Comparison of ENCODE assay signal across 8 cellular contexts in genomic region chr15:45022871-45023658, GRCh38. TPM values are rescaled to one million over a fixed set of nuclear protein-coding genes. Genes with fewer than 3 reads are reported as not detected.
DNase-seq lines count a peak whose midpoint lies in the region; ATAC-seq, FAIRE-seq and TF ChIP-seq lines count a peak whose summit lies in the region.

Gene SORD (plus strand): TSS chr15:45023195. CDS start chr15:45023284, 89 bp downstream.

- H3K4me3 ChIP-seq in pancreas (peak within 1 kb of the TSS; percentile 29 to 88 (median 50)), tibial artery (peak within 1 kb of the TSS; percentile 58 to 86)

- peaks cover 22% of the 10 kb centered on the region for H3K27me3 Mint-ChIP-seq in activated naive CD8-positive, alpha-beta T cell treated with anti-CD3 and anti-CD28 coated beads, Interleukin-2, amount 10 ng/mL, durations not matched to agents 7 days and 5 days

- no peaks in the 10 kb centered on the region for H3K9me3 Mint-ChIP-seq in activated naive CD8-positive, alpha-beta T cell treated with anti-CD3 and anti-CD28 coated beads, Interleukin-2, amount 10 ng/mL, durations not matched to agents 7 days and 5 days

- H3K4me1 ChIP-seq in pancreas (peaks cover 0 to 9% (median 0%) of the 10 kb centered on the region in 3 donors), tibial artery (peaks cover 0 to 18% (median 16%) of the 10 kb centered on the region in 4 donors)

- H3K4me3 Mint-ChIP-seq in activated naive CD8-positive, alpha-beta T cell treated with anti-CD3 and anti-CD28 coated beads, Interleukin-2, amount 10 ng/mL, durations not matched to agents 7 days and 5 days: peak within 1 kb of the TSS; percentile 84

- ATAC-seq in HG02610 (IDR thresholded peaks at IDR 0.05; ENCODE audit: unreplicated experiment): peak; percentile 99
- peak; percentile 97 for ATAC-seq in activated naive CD8-positive, alpha-beta T cell treated with anti-CD3 and anti-CD28 coated beads, Interleukin-2, amount 10 ng/mL, durations not matched to agents 7 days and 5 days (ENCODE audit: low read depth)
- ATAC-seq in Right ventricle myocardium superior (ENCODE audit: poor library complexity): peak; percentile 100
- peak; percentile 98 to 100 (median 99) for ATAC-seq in pancreas

- no peak for FAIRE-seq in pancreas (lab: Jason Lieb, UNC)

- DNase-seq in GM10266 (ENCODE audit: extremely low spot score) (peak; percentile 93), NCI-H1092 treated with DMSO at 0.1 percent for 48 hours (lab: John Stamatoyannopoulos, UW) (peak; percentile 82), SKM-1 treated with dmso at 0.1 percent for 144 hours (lab: John Stamatoyannopoulos, UW; ENCODE audit: unreplicated experiment) (peak; percentile 72), Right ventricle myocardium superior (peak; percentile 97), pancreas (peak; percentile 90 to 98 (median 95)), tibial artery (peak; percentile 90 to 93)
- DNase-seq in activated naive CD8-positive, alpha-beta T cell treated with anti-CD3 and anti-CD28 coated beads, Interleukin-2, amount 10 ng/mL, durations not matched to agents 7 days and 5 days: peak; percentile 97

- peaks cover 20% of the 10 kb centered on the region for H3K4me1 Mint-ChIP-seq in activated naive CD8-positive, alpha-beta T cell treated with anti-CD3 and anti-CD28 coated beads, Interleukin-2, amount 10 ng/mL, durations not matched to agents 7 days and 5 days

- H3K36me3 ChIP-seq in pancreas (no peaks in the 10 kb centered on the region), tibial artery (no peaks in the 10 kb centered on the region)

- WGBS in pancreas, 2 donors: 1 to 2% methylated on average over 42 to 48 of the region's 48 CpGs

- H3K27ac ChIP-seq in pancreas: peak within 1 kb of the TSS in 3 of 4 donors; percentile 23 to 68 (median 41)
- peak within 1 kb of the TSS; percentile 76 to 77 for H3K27ac ChIP-seq in tibial artery

- H3K9me3 ChIP-seq in pancreas (no peaks in the 10 kb centered on the region), tibial artery (no peaks in the 10 kb centered on the region)

- peaks cover 2% of the 10 kb centered on the region for H3K36me3 Mint-ChIP-seq in activated naive CD8-positive, alpha-beta T cell treated with anti-CD3 and anti-CD28 coated beads, Interleukin-2, amount 10 ng/mL, durations not matched to agents 7 days and 5 days

- intact Hi-C loops in Right ventricle myocardium superior (cut with DNase I): no loop called here
- intact Hi-C loops in pancreas (cut with DNase I): no loop called here
- intact Hi-C loops in tibial artery (cut with DNase I; ENCODE audit: low total_unique reads): no loop called here

- TF ChIP-seq CTCF in GM10266 (IDR thresholded peaks at IDR 0.05; ENCODE audit: control insufficient read depth, insufficient read depth, low read depth, missing control alignments): no peak
- no peak for TF ChIP-seq CTCF in pancreas (IDR thresholded peaks at IDR 0.05)
- no peak for TF ChIP-seq CTCF in tibial artery (IDR thresholded peaks at IDR 0.05)

- POLR2A ChIA-PET in activated naive CD8-positive, alpha-beta T cell treated with anti-CD3 and anti-CD28 coated beads, Interleukin-2, amount 10 ng/mL, durations not matched to agents 7 days and 5 days (lab: Charles Lee): interaction anchor here (0.6 kb wide), 1 partner anchor 291 kb away, joined by 3 read pairs; no protein-coding TSS in a partner anchor

- H3K27me3 ChIP-seq in pancreas (no peaks in the 10 kb centered on the region), tibial artery (peaks cover 0 to 10% of the 10 kb centered on the region in 2 donors)

- H3K27ac Mint-ChIP-seq in activated naive CD8-positive, alpha-beta T cell treated with anti-CD3 and anti-CD28 coated beads, Interleukin-2, amount 10 ng/mL, durations not matched to agents 7 days and 5 days: peak within 1 kb of the TSS; percentile 75

RNA-seq across cellular contexts. Expression of gene SORD, which starts in this region (rescaled TPM):
- total RNA-seq in activated naive CD8-positive, alpha-beta T cell treated with anti-CD3 and anti-CD28 coated beads, Interleukin-2, amount 10 ng/mL, durations not matched to agents 7 days and 5 days: 10 to 100 TPM in 1 of 2 experiments, 1 to 10 TPM in 1; 7.6 to 10.2 TPM
- total RNA-seq in Right ventricle myocardium superior: 12.1 TPM
- 10 to 100 TPM in 2 of 6 donors, 1 to 10 TPM in 4; 6.4 to 14.7 (median 8.9) TPM for total RNA-seq in pancreas
- polyA plus RNA-seq in pancreas: 1 to 10 TPM; 2.1 to 8.9 TPM

Comparison
In these comparisons a context has a peak if more than half of its experiments do, and no peak if none do; other contexts are left out.
1. Peak in every context shown above with its lines: DNase-seq, ATAC-seq, H3K4me3 ChIP-seq and H3K27ac ChIP-seq.